24 cellular contexts compared by ENCODE assay signal in the genomic region with DNA sequence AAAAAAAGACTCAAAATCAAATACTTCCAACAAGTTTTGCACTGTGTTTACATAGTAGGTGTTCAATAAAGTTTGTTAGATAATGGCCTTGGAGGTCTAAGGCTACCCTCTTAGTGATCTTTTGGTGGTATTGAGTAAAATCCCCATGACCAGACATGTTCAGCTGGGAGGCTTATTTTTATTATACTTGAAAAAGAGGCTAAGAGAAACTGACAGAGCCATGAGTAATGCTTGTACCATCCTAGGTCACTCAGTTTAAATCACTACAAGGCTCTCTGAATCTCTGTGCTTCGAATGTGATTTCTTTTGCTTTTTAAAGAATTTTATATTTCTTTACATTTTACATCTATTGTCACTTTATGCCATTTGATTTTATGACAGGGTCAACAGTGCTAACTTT.
DNase-seq lines count a peak whose midpoint lies in the region; ATAC-seq and TF ChIP-seq lines count a peak whose summit lies in the region.
"Had no signal": no experiment of that assay in that cellular context is flagged by ENCODE, and none has a peak within 500 bp of the region (broad histone marks: within the 10 kb centered on the region; RNA-seq: fewer than 3 reads in every experiment).

No MANE protein-coding gene starts in this region.

- no peak overlapping the region for H3K4me3 Mint-ChIP-seq in natural killer cell
- H3K4me3 Mint-ChIP-seq: activated CD8-positive, alpha-beta memory T cell treated with anti-CD3 and anti-CD28 coated beads, Interleukin-2, amount 10 ng/mL, durations not matched to agents 7 days and 5 days; activated naive CD8-positive, alpha-beta T cell treated with anti-CD3 and anti-CD28 coated beads, Interleukin-2, amount 10 ng/mL, durations not matched to agents 7 days and 5 days; B cell; immature natural killer cell had no signal

- H3K27ac Mint-ChIP-seq in natural killer cell, result no peak overlapping the region
- H3K27ac Mint-ChIP-seq: activated CD8-positive, alpha-beta memory T cell treated with anti-CD3 and anti-CD28 coated beads, Interleukin-2, amount 10 ng/mL, durations not matched to agents 7 days and 5 days; activated naive CD8-positive, alpha-beta T cell treated with anti-CD3 and anti-CD28 coated beads, Interleukin-2, amount 10 ng/mL, durations not matched to agents 7 days and 5 days; B cell; immature natural killer cell had no signal

- H3K9me3 Mint-ChIP-seq in natural killer cell, result no peaks in the 10 kb centered on the region

- H3K27me3 Mint-ChIP-seq in natural killer cell (ENCODE audit: low read depth in 2 of 2), result no peaks in the 10 kb centered on the region
- H3K27me3 Mint-ChIP-seq: activated CD8-positive, alpha-beta memory T cell treated with anti-CD3 and anti-CD28 coated beads, Interleukin-2, amount 10 ng/mL, durations not matched to agents 7 days and 5 days; activated naive CD8-positive, alpha-beta T cell treated with anti-CD3 and anti-CD28 coated beads, Interleukin-2, amount 10 ng/mL, durations not matched to agents 7 days and 5 days; B cell had no signal

- no peak overlapping the region for H3K4me3 ChIP-seq in adipocyte (ENCODE audit: low read length)
- H3K4me3 ChIP-seq: cardiac muscle cell, heart right ventricle, pancreas, sigmoid colon, tibial nerve had no signal

- ATAC-seq in natural killer cell, result no peak
- ATAC-seq: activated CD8-positive, alpha-beta memory T cell treated with anti-CD3 and anti-CD28 coated beads, Interleukin-2, amount 10 ng/mL, durations not matched to agents 7 days and 5 days; esophagus mucosa; heart right ventricle; pancreas; stimulated activated naive CD8-positive, alpha-beta T cell treated with anti-CD3 and anti-CD28 coated beads, Interleukin-15, Interleukin-2, amounts not matched to agents 100 U/mL and 50 U/mL, for 24 hours had no signal

- no peak overlapping the region for H3K9ac ChIP-seq in adipocyte (ENCODE audit: low read length)

- no peaks in the 10 kb centered on the region for H3K27me3 ChIP-seq in adipocyte (replicated peaks; ENCODE audit: control insufficient read depth, insufficient read depth, low read length)
- H3K27me3 ChIP-seq: cardiac muscle cell, heart right ventricle, pancreas, sigmoid colon, tibial nerve had no signal

- no peaks in the 10 kb centered on the region for H3K9me3 ChIP-seq in adipocyte (ENCODE audit: control insufficient read depth, low read length)
- H3K9me3 ChIP-seq: pancreas, sigmoid colon had no signal

- no peaks in the 10 kb centered on the region for H3K4me1 Mint-ChIP-seq in natural killer cell
- H3K4me1 Mint-ChIP-seq: activated CD8-positive, alpha-beta memory T cell treated with anti-CD3 and anti-CD28 coated beads, Interleukin-2, amount 10 ng/mL, durations not matched to agents 7 days and 5 days; activated naive CD8-positive, alpha-beta T cell treated with anti-CD3 and anti-CD28 coated beads, Interleukin-2, amount 10 ng/mL, durations not matched to agents 7 days and 5 days; B cell; immature natural killer cell had no signal

- H3K4me1 ChIP-seq in adipocyte (ENCODE audit: control insufficient read depth, insufficient read depth, low read length), result peaks cover 26% of the 10 kb centered on the region
- H3K4me1 ChIP-seq: heart right ventricle, pancreas, tibial nerve had no signal

- H3K36me3 Mint-ChIP-seq in natural killer cell, result no peaks in the 10 kb centered on the region
- H3K36me3 Mint-ChIP-seq: activated CD8-positive, alpha-beta memory T cell treated with anti-CD3 and anti-CD28 coated beads, Interleukin-2, amount 10 ng/mL, durations not matched to agents 7 days and 5 days; activated naive CD8-positive, alpha-beta T cell treated with anti-CD3 and anti-CD28 coated beads, Interleukin-2, amount 10 ng/mL, durations not matched to agents 7 days and 5 days; immature natural killer cell had no signal

- intact Hi-C loops in natural killer cell (cut with micrococcal nuclease), result no loop called here

- no peaks in the 10 kb centered on the region for H3K36me3 ChIP-seq in adipocyte (ENCODE audit: control insufficient read depth, insufficient read depth, low read length, severe bottlenecking)
- H3K36me3 ChIP-seq: cardiac muscle cell, heart right ventricle, pancreas, sigmoid colon, tibial nerve had no signal

- DNase-seq in HT1080 (ENCODE audit: low read depth), result peak; percentile 26
- peak; percentile 70 for DNase-seq in adipocyte (ENCODE audit: low read depth)
- peak; percentile 69 for DNase-seq in fibroblast of peridontal ligament (ENCODE audit: extremely low read depth)
- DNase-seq in stimulated activated CD4-positive, alpha-beta T cell treated with anti-CD3 and anti-CD28 coated beads, Interleukin-15, amount 100 ng/mL, for 24 hours, result no peak
- no peak for DNase-seq in H4 (ENCODE audit: low spot score)
- DNase-seq in activated CD8-positive, alpha-beta memory T cell treated with anti-CD3 and anti-CD28 coated beads for 24 hours, result no peak
- DNase-seq in natural killer cell, result no peak
- DNase-seq: activated CD4-positive, alpha-beta T cell treated with anti-CD3 and anti-CD28 coated beads for 1 hour; activated CD8-positive, alpha-beta memory T cell treated with anti-CD3 and anti-CD28 coated beads, Interleukin-2, amount 10 ng/mL, durations not matched to agents 7 days and 5 days; activated naive CD8-positive, alpha-beta T cell treated with anti-CD3 and anti-CD28 coated beads, Interleukin-2, amount 10 ng/mL, durations not matched to agents 7 days and 5 days; COR-L47; H7; heart right ventricle; immature natural killer cell; NCI-H146; NCI-H2171 treated with DMSO at 0.1 percent for 48 hours; NCI-H82; pancreas; sigmoid colon; stimulated activated naive CD8-positive, alpha-beta T cell treated with anti-CD3 and anti-CD28 coated beads, Interleukin-15, Interleukin-2, amounts not matched to agents 100 U/mL and 50 U/mL, for 24 hours had no signal

- TF ChIP-seq CTCF in natural killer cell (IDR thresholded peaks at IDR 0.05), result no peak

Comparison
In these comparisons a context has a peak if more than half of its experiments do, and no peak if none do; other contexts are left out.
1. DNase-seq: peak in HT1080 (single experiment), adipocyte (single experiment) and fibroblast of peridontal ligament (single experiment); none in stimulated activated CD4-positive, alpha-beta T cell treated with anti-CD3 and anti-CD28 coated beads, Interleukin-15, amount 100 ng/mL, for 24 hours (single experiment), H4 (single experiment), activated CD8-positive, alpha-beta memory T cell treated with anti-CD3 and anti-CD28 coated beads for 24 hours (single experiment) and natural killer cell (single experiment).